ENCODE assay signal across 2 cellular contexts in the genomic region with DNA sequence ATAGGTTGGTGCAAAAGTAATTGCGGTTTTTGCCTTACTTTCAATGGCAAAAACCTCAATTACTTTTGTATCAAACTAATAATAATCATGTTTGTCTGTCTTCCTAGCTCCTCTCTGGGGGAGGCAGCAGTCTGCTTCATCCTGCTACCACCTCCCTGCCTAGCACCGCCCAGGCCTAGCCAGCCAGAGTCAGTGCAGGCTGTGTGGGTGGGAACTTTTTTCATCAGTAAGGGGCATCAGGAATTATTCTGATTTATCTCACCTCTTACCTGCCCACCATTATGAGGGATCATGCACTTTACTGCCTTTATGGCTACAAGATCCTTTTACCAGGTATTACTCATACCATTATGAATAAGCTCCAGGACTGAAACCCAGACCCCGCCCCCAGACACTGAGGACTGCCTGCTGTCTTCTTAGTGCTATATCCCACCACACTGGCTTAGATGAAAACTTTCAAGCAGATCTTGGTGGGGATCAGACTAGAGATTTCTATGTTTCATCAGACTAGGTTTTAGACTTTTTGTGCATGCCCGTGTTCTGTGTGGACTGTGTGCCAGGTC.
A peak's percentile ranks its signal among the peaks of the same experiment; 100 is the strongest.
TF ChIP-seq lines count a peak whose summit lies in the region.

No MANE protein-coding gene starts in this region.

TF ChIP-seq in HCT116, 20 proteins besides CTCF, POLR2A, EP300 and RAD21:
- TF ChIP-seq ZBTB33 (IDR thresholded peaks at IDR 0.05; ENCODE audit: extremely low read depth, insufficient replicate concordance, low read length) (no peak), EGR1 (IDR thresholded peaks at IDR 0.05; ENCODE audit: low read depth) (peak; percentile 34; the same call in 1 of the 2 replicates), CEBPB (IDR thresholded peaks at IDR 0.05; ENCODE audit: low read depth) (no peak), JUND (IDR thresholded peaks at IDR 0.05) (no peak), ZFX (IDR thresholded peaks at IDR 0.05) (no peak), ELF1 (IDR thresholded peaks at IDR 0.05; ENCODE audit: borderline replicate concordance, low read depth) (no peak), POLR2AphosphoS5 (IDR thresholded peaks at IDR 0.05; ENCODE audit: low read depth, low read length) (no peak)
- TF ChIP-seq, protein P1, sequence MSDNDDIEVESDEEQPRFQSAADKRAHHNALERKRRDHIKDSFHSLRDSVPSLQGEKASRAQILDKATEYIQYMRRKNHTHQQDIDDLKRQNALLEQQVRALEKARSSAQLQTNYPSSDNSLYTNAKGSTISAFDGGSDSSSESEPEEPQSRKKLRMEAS (IDR thresholded peaks at IDR 0.05): no peak

TF ChIP-seq in K562, 482 proteins besides CTCF, POLR2A, EP300 and RAD21:
- TF ChIP-seq, protein P2, sequence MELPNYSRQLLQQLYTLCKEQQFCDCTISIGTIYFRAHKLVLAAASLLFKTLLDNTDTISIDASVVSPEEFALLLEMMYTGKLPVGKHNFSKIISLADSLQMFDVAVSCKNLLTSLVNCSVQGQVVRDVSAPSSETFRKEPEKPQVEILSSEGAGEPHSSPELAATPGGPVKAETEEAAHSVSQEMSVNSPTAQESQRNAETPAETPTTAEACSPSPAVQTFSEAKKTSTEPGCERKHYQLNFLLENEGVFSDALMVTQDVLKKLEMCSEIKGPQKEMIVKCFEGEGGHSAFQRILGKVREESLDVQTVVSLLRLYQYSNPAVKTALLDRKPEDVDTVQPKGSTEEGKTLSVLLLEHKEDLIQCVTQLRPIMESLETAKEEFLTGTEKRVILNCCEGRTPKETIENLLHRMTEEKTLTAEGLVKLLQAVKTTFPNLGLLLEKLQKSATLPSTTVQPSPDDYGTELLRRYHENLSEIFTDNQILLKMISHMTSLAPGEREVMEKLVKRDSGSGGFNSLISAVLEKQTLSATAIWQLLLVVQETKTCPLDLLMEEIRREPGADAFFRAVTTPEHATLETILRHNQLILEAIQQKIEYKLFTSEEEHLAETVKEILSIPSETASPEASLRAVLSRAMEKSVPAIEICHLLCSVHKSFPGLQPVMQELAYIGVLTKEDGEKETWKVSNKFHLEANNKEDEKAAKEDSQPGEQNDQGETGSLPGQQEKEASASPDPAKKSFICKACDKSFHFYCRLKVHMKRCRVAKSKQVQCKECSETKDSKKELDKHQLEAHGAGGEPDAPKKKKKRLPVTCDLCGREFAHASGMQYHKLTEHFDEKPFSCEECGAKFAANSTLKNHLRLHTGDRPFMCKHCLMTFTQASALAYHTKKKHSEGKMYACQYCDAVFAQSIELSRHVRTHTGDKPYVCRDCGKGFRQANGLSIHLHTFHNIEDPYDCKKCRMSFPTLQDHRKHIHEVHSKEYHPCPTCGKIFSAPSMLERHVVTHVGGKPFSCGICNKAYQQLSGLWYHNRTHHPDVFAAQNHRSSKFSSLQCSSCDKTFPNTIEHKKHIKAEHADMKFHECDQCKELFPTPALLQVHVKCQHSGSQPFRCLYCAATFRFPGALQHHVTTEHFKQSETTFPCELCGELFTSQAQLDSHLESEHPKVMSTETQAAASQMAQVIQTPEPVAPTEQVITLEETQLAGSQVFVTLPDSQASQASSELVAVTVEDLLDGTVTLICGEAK (IDR thresholded peaks at IDR 0.05): 0 out of 2 replicates have a peak, but pooled peaks have one; percentile 34
- TF ChIP-seq, protein P2 (CRISPR knock-in tag; IDR thresholded peaks at IDR 0.05): no peak
- TF ChIP-seq ZNF146 (CRISPR knock-in tag; IDR thresholded peaks at IDR 0.05; ENCODE audit: unreplicated experiment): no peak
